Comparison of ENCODE assay signal across 8 cellular contexts in genomic region chr2:28958689-28959088, GRCh38. TPM values are rescaled to one million over a fixed set of nuclear protein-coding genes. Genes with fewer than 3 reads are reported as not detected.
DNase-seq lines count a peak whose midpoint lies in the region; ATAC-seq and TF ChIP-seq lines count a peak whose summit lies in the region.

No MANE protein-coding gene starts in this region.

- no peaks in the 10 kb centered on the region for H3K27me3 Mint-ChIP-seq in activated naive CD4-positive, alpha-beta T cell treated with anti-CD3 and anti-CD28 coated beads for 36 hours (ENCODE audit: low read depth)

- TF ChIP-seq POLR2A in NB4 (IDR thresholded peaks at IDR 0.05; ENCODE audit: extremely low read depth, insufficient read length) (no peak), body of pancreas (IDR thresholded peaks at IDR 0.05) (no peak)

- WGBS in body of pancreas, 2 donors, result 0 to 26% methylated on average over 5 to 9 of the region's 9 CpGs

- H3K4me3 Mint-ChIP-seq in activated naive CD4-positive, alpha-beta T cell treated with anti-CD3 and anti-CD28 coated beads for 36 hours, result no peak overlapping the region

- no peak overlapping the region for H3K27ac ChIP-seq in RWPE2 (ENCODE audit: poor library complexity, severe bottlenecking)
- H3K27ac ChIP-seq in body of pancreas, result no peak overlapping the region

- CTCF ChIA-PET in activated naive CD4-positive, alpha-beta T cell treated with anti-CD3 and anti-CD28 coated beads for 36 hours (lab: Charles Lee), result interaction anchor here (0.6 to 1.5 kb wide), 12 partner anchors 9 to 244 kb away, joined by 3 to 6 read pairs (median 4); no protein-coding TSS in a partner anchor

- intact Hi-C loops in activated naive CD4-positive, alpha-beta T cell treated with anti-CD3 and anti-CD28 coated beads for 36 hours (cut with micrococcal nuclease), result loop anchor here (1.0 to 2.0 kb wide), 4 partner anchors 57 to 1114 kb away; no protein-coding TSS in a partner anchor
- intact Hi-C loops in body of pancreas (cut with DNase I), result loop anchor here (5.0 kb wide), 1 partner anchor 239 kb away; no protein-coding TSS in a partner anchor

- no peaks in the 10 kb centered on the region for H3K9me3 Mint-ChIP-seq in activated naive CD4-positive, alpha-beta T cell treated with anti-CD3 and anti-CD28 coated beads for 36 hours

- peaks cover 7% of the 10 kb centered on the region for H3K4me1 ChIP-seq in RWPE2 (ENCODE audit: insufficient read depth, poor library complexity, severe bottlenecking)
- peaks cover 4% of the 10 kb centered on the region for H3K4me1 ChIP-seq in body of pancreas

- H3K36me3 ChIP-seq in RWPE2 (ENCODE audit: low read depth) (no peaks in the 10 kb centered on the region), body of pancreas (replicated peaks in 1 of 2; ENCODE audit: insufficient read depth in 1 of 2, low read depth in 2 of 2) (no peaks in the 10 kb centered on the region)

- H3K4me3 ChIP-seq in NB4 (ENCODE audit: low read depth, low read length), result no peak overlapping the region
- no peak overlapping the region for H3K4me3 ChIP-seq in RWPE2 (ENCODE audit: severe bottlenecking)
- H3K4me3 ChIP-seq in body of pancreas, result no peak overlapping the region
- H3K4me3 ChIP-seq in skeletal muscle cell (ENCODE audit: low read depth, low read length), result no peak overlapping the region

- DNase-seq in activated naive CD4-positive, alpha-beta T cell treated with anti-CD3 and anti-CD28 coated beads for 36 hours, result peak; percentile 39
- no peak for DNase-seq in activated naive CD4-positive, alpha-beta T cell treated with anti-CD3 and anti-CD28 coated beads, Interleukin-2, amount 50 U/mL, for 16 hours
- peak; percentile 79 for DNase-seq in NB4 (ENCODE audit: low read depth)
- DNase-seq in RWPE2 (ENCODE audit: low spot score), result no peak
- peak; percentile 41 to 64 (median 46) for DNase-seq in body of pancreas
- DNase-seq in hypothalamus (lab: John Stamatoyannopoulos, UW), result peak in 40 of 51 donors; percentile 9 to 79 (median 48)
- peak; percentile 31 for DNase-seq in skeletal muscle cell (ENCODE audit: low read depth)
- DNase-seq in GOT3 (lab: John Stamatoyannopoulos, UW), result no peak

- no peaks in the 10 kb centered on the region for H3K27me3 ChIP-seq in RWPE2 (ENCODE audit: insufficient read depth, poor library complexity, severe bottlenecking)
- H3K27me3 ChIP-seq in body of pancreas, result no peaks in the 10 kb centered on the region

- no peak overlapping the region for H3K27ac Mint-ChIP-seq in activated naive CD4-positive, alpha-beta T cell treated with anti-CD3 and anti-CD28 coated beads for 36 hours

- TF ChIP-seq CTCF in NB4 (IDR thresholded peaks at IDR 0.05; ENCODE audit: low read depth, low read length) (peak; percentile 59), RWPE2 (IDR thresholded peaks at IDR 0.05; ENCODE audit: poor library complexity, severe bottlenecking) (peak; percentile 87), body of pancreas (IDR thresholded peaks at IDR 0.05) (peak; percentile 52 to 86 (median 73))

- no peaks in the 10 kb centered on the region for H3K9me3 ChIP-seq in RWPE2 (ENCODE audit: severe bottlenecking)
- H3K9me3 ChIP-seq in body of pancreas, result no peaks in the 10 kb centered on the region

- ATAC-seq in RWPE2 (ENCODE audit: low read depth), result peak; percentile 64
- peak; percentile 76 for ATAC-seq in body of pancreas

- H3K36me3 Mint-ChIP-seq in activated naive CD4-positive, alpha-beta T cell treated with anti-CD3 and anti-CD28 coated beads for 36 hours (ENCODE audit: low read depth), result no peaks in the 10 kb centered on the region

- no peaks in the 10 kb centered on the region for H3K4me1 Mint-ChIP-seq in activated naive CD4-positive, alpha-beta T cell treated with anti-CD3 and anti-CD28 coated beads for 36 hours (ENCODE audit: low read depth)

RNA-seq across cellular contexts. Expression of gene TOGARAM2, which starts 22.4 kb away (rescaled TPM):
- 1 to 10 TPM; 1.2 to 2.0 TPM for total RNA-seq in activated naive CD4-positive, alpha-beta T cell treated with anti-CD3 and anti-CD28 coated beads for 36 hours
- total RNA-seq in body of pancreas, result under 1 TPM in 1 of 2 donors, not detected in 1; 0.26 TPM

Comparison
In these comparisons a context has a peak if more than half of its experiments do, and no peak if none do; other contexts are left out.
1. DNase-seq: peak in activated naive CD4-positive, alpha-beta T cell treated with anti-CD3 and anti-CD28 coated beads for 36 hours (single experiment), NB4 (single experiment), body of pancreas (4 of 4), hypothalamus (40 of 51) and skeletal muscle cell (single experiment); none in activated naive CD4-positive, alpha-beta T cell treated with anti-CD3 and anti-CD28 coated beads, Interleukin-2, amount 50 U/mL, for 16 hours (single experiment), RWPE2 (single experiment) and GOT3 (single experiment).
2. Peak in every context shown above with its lines, with median percentiles within 50 percentile points of each other: CTCF ChIP-seq.